In genomic region chr6:122408240-122408639, GRCh38 we compare ENCODE assay signal across 27 cellular contexts. TPM values are rescaled to one million over a fixed set of nuclear protein-coding genes. Genes with fewer than 3 reads are reported as not detected.
DNase-seq lines count a peak whose midpoint lies in the region; ATAC-seq lines count a peak whose summit lies in the region.
"Had no signal": no experiment of that assay in that cellular context is flagged by ENCODE, and none has a peak within 500 bp of the region (broad histone marks: within the 10 kb centered on the region; RNA-seq: fewer than 3 reads in every experiment).

No MANE protein-coding gene starts in this region.

- peak overlapping the region; percentile 34 to 96 (median 77) for H3K27ac Mint-ChIP-seq in CD8-positive, alpha-beta memory T cell
- peak overlapping the region; percentile 86 for H3K27ac Mint-ChIP-seq in activated naive CD8-positive, alpha-beta T cell treated with anti-CD3 and anti-CD28 coated beads for 36 hours
- H3K27ac Mint-ChIP-seq in natural killer cell treated with Interleukin-12 subunit alpha and Interleukin-12 subunit beta and Interleukin-15 and Interleukin-18, amount 100 ng/mL, for 72 hours: peak overlapping the region; percentile 34 to 89
- H3K27ac Mint-ChIP-seq: nephron progenitor cell had no signal

- no peaks in the 10 kb centered on the region for H3K9me3 Mint-ChIP-seq in activated T-cell treated with anti-CD3 and anti-CD28 coated beads, Interleukin-2, amount 50 U/mL, for 4 hours
- no peaks in the 10 kb centered on the region for H3K9me3 Mint-ChIP-seq in CD8-positive, alpha-beta memory T cell
- H3K9me3 Mint-ChIP-seq in activated naive CD8-positive, alpha-beta T cell treated with anti-CD3 and anti-CD28 coated beads for 36 hours: peaks cover 10% of the 10 kb centered on the region
- H3K9me3 Mint-ChIP-seq in natural killer cell treated with Interleukin-12 subunit alpha and Interleukin-12 subunit beta and Interleukin-15 and Interleukin-18, amount 100 ng/mL, for 72 hours: peaks cover 3% of the 10 kb centered on the region
- H3K9me3 Mint-ChIP-seq: IgD-negative memory B cell, nephron progenitor cell had no signal

- peaks cover 16% of the 10 kb centered on the region for H3K36me3 Mint-ChIP-seq in activated T-cell treated with anti-CD3 and anti-CD28 coated beads, Interleukin-2, amount 50 U/mL, for 4 hours (ENCODE audit: insufficient read depth)
- peaks cover 6 to 14% (median 10%) of the 10 kb centered on the region in 3 donors for H3K36me3 Mint-ChIP-seq in CD8-positive, alpha-beta memory T cell
- peaks cover 67% of the 10 kb centered on the region for H3K36me3 Mint-ChIP-seq in activated naive CD8-positive, alpha-beta T cell treated with anti-CD3 and anti-CD28 coated beads for 36 hours
- peaks cover 36% of the 10 kb centered on the region for H3K36me3 Mint-ChIP-seq in natural killer cell treated with Interleukin-12 subunit alpha and Interleukin-12 subunit beta and Interleukin-15 and Interleukin-18, amount 100 ng/mL, for 72 hours

- peak overlapping the region; percentile 7 for H3K4me3 ChIP-seq in CD8-positive, alpha-beta memory T cell (ENCODE audit: low read length)
- H3K4me3 ChIP-seq: dorsolateral prefrontal cortex, HAP-1, heart right ventricle, left ventricle myocardium inferior, pancreas, vagina had no signal

- ATAC-seq in activated T-cell treated with anti-CD3 and anti-CD28 coated beads, Interleukin-2, amount 50 U/mL, for 4 hours: no peak
- ATAC-seq in natural killer cell treated with Interleukin-12 subunit alpha and Interleukin-12 subunit beta and Interleukin-15 and Interleukin-18, amount 100 ng/mL, for 72 hours: no peak
- ATAC-seq: heart right ventricle, Panc1, pancreas, right cardiac atrium had no signal

- DNase-seq in activated T-cell treated with anti-CD3 and anti-CD28 coated beads, Interleukin-2, amount 50 U/mL, for 4 hours: no peak
- DNase-seq in activated T-cell treated with anti-CD3 and anti-CD28 coated beads, Interleukin-2, amount 50 U/mL, for 48 hours: no peak
- DNase-seq in CD8-positive, alpha-beta memory T cell: no peak
- DNase-seq in activated naive CD8-positive, alpha-beta T cell treated with anti-CD3 and anti-CD28 coated beads for 36 hours: no peak
- DNase-seq in natural killer cell treated with Interleukin-12 subunit alpha and Interleukin-12 subunit beta and Interleukin-15 and Interleukin-18, amount 100 ng/mL, for 72 hours (ENCODE audit: low spot score): no peak
- DNase-seq in ureter (ENCODE audit: low spot score) (no peak), T-helper 1 cell (no peak), DMS153 (lab: John Stamatoyannopoulos, UW) (no peak)
- DNase-seq: activated CD4-positive, alpha-beta T cell treated with anti-CD3 and anti-CD28 coated beads, Interleukin-2, amount 50 U/mL, for 4 hours; aorta; DMS53; dorsolateral prefrontal cortex; heart right ventricle; left ventricle myocardium inferior; MM.1S; NCI-H1436; NCI-H510A; nephron progenitor cell; pancreas; right cardiac atrium; SIG-M5; substantia nigra had no signal

- H3K4me1 ChIP-seq in CD8-positive, alpha-beta memory T cell (ENCODE audit: insufficient read depth, low read length): peaks cover 63% of the 10 kb centered on the region

- no peaks in the 10 kb centered on the region for H3K27me3 ChIP-seq in CD8-positive, alpha-beta memory T cell (ENCODE audit: insufficient read depth, low read length, poor library complexity, severe bottlenecking)
- H3K27me3 ChIP-seq: dorsolateral prefrontal cortex, heart right ventricle, pancreas, vagina had no signal

- H3K36me3 ChIP-seq in CD8-positive, alpha-beta memory T cell (ENCODE audit: insufficient read depth, low read length): peaks cover 6% of the 10 kb centered on the region
- H3K36me3 ChIP-seq: pancreas had no signal

- H3K9me3 ChIP-seq in CD8-positive, alpha-beta memory T cell (ENCODE audit: low read length): no peaks in the 10 kb centered on the region
- H3K9me3 ChIP-seq: HAP-1, heart right ventricle, left ventricle myocardium inferior, pancreas, vagina had no signal

- H3K27ac ChIP-seq in CD8-positive, alpha-beta memory T cell (ENCODE audit: low read depth, low read length): no peak overlapping the region
- H3K27ac ChIP-seq: dorsolateral prefrontal cortex, heart right ventricle, left ventricle myocardium inferior, pancreas, vagina had no signal

- CTCF ChIA-PET in CD8-positive, alpha-beta memory T cell (lab: Charles Lee): interaction anchor here (1.0 kb wide), 2 partner anchors 11 to 14 kb away, joined by 3 read pairs; no protein-coding TSS in a partner anchor

- no peaks in the 10 kb centered on the region for H3K27me3 Mint-ChIP-seq in activated T-cell treated with anti-CD3 and anti-CD28 coated beads, Interleukin-2, amount 50 U/mL, for 4 hours (ENCODE audit: low read depth)
- peaks cover 0 to 1% of the 10 kb centered on the region in 2 donors for H3K27me3 Mint-ChIP-seq in CD8-positive, alpha-beta memory T cell
- H3K27me3 Mint-ChIP-seq in activated naive CD8-positive, alpha-beta T cell treated with anti-CD3 and anti-CD28 coated beads for 36 hours: no peaks in the 10 kb centered on the region
- H3K27me3 Mint-ChIP-seq in natural killer cell treated with Interleukin-12 subunit alpha and Interleukin-12 subunit beta and Interleukin-15 and Interleukin-18, amount 100 ng/mL, for 72 hours: no peaks in the 10 kb centered on the region
- H3K27me3 Mint-ChIP-seq: IgD-negative memory B cell had no signal

- H3K4me3 Mint-ChIP-seq in activated T-cell treated with anti-CD3 and anti-CD28 coated beads, Interleukin-2, amount 50 U/mL, for 4 hours: peak overlapping the region; percentile 75
- peak overlapping the region in 6 of 7 donors; percentile 48 to 78 (median 70) for H3K4me3 Mint-ChIP-seq in CD8-positive, alpha-beta memory T cell
- H3K4me3 Mint-ChIP-seq in activated naive CD8-positive, alpha-beta T cell treated with anti-CD3 and anti-CD28 coated beads for 36 hours: peak overlapping the region; percentile 66
- peak overlapping the region; percentile 51 for H3K4me3 Mint-ChIP-seq in natural killer cell treated with Interleukin-12 subunit alpha and Interleukin-12 subunit beta and Interleukin-15 and Interleukin-18, amount 100 ng/mL, for 72 hours
- H3K4me3 Mint-ChIP-seq: mesothelial cell of epicardium, nephron progenitor cell had no signal

- POLR2A ChIA-PET in CD8-positive, alpha-beta memory T cell (lab: Charles Lee): interaction anchor here (1.0 kb wide), 1 partner anchor 63 kb away, joined by 4 read pairs; the partner anchor contains the start of gene SERINC1

- peaks cover 76% of the 10 kb centered on the region for H3K4me1 Mint-ChIP-seq in activated T-cell treated with anti-CD3 and anti-CD28 coated beads, Interleukin-2, amount 50 U/mL, for 4 hours (ENCODE audit: low read depth)
- peaks cover 43 to 74% (median 65%) of the 10 kb centered on the region in 3 donors for H3K4me1 Mint-ChIP-seq in CD8-positive, alpha-beta memory T cell
- H3K4me1 Mint-ChIP-seq in activated naive CD8-positive, alpha-beta T cell treated with anti-CD3 and anti-CD28 coated beads for 36 hours: peaks cover 67% of the 10 kb centered on the region
- H3K4me1 Mint-ChIP-seq in natural killer cell treated with Interleukin-12 subunit alpha and Interleukin-12 subunit beta and Interleukin-15 and Interleukin-18, amount 100 ng/mL, for 72 hours (ENCODE audit: low read depth in 2 of 2): peaks cover 29 to 53% of the 10 kb centered on the region in 2 donors

RNA-seq across cellular contexts. Expression of gene HSF2, which starts 8.8 kb away (rescaled TPM):
- total RNA-seq in activated T-cell treated with anti-CD3 and anti-CD28 coated beads, Interleukin-2, amount 50 U/mL, for 4 hours: 10 to 100 TPM; 15.2 to 19.1 (median 18.0) TPM
- total RNA-seq in CD8-positive, alpha-beta memory T cell: 10 to 100 TPM; 16.9 to 17.6 TPM
- polyA plus RNA-seq in CD8-positive, alpha-beta memory T cell: 15.5 TPM
- total RNA-seq in activated naive CD8-positive, alpha-beta T cell treated with anti-CD3 and anti-CD28 coated beads for 36 hours: 10 to 100 TPM; 23.0 to 25.3 TPM
- total RNA-seq in natural killer cell treated with Interleukin-12 subunit alpha and Interleukin-12 subunit beta and Interleukin-15 and Interleukin-18, amount 100 ng/mL, for 72 hours: 10 to 100 TPM; 14.3 to 18.9 TPM
- 10.3 TPM for total RNA-seq in ureter
